ENCODE assay signal across 16 cellular contexts in the genomic region with DNA sequence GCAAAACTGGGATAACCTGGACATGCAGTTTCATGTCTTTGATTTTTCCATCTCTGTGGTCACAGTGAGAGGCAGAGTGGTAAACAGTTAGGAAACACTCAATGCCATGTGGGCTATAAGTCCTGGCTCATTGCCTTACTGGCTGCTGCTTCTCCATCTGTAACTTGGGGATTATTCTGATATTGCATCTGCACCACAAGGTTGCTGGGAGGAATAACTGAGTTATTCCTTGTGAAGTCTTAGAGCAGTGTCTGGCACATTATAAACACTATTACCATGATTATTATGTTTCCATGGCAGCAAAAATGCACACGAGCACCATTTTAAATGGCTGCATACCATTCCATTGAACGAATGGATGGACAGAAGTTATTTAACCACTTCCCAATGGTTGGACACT.
"Had no signal": no experiment of that assay in that cellular context is flagged by ENCODE, and none has a peak within 500 bp of the region (broad histone marks: within the 10 kb centered on the region; RNA-seq: fewer than 3 reads in every experiment).

No MANE protein-coding gene starts in this region.

- H3K9me3 ChIP-seq: thoracic aorta, upper lobe of right lung had no signal

- H3K27ac ChIP-seq: thoracic aorta, upper lobe of right lung had no signal

- H3K36me3 ChIP-seq: thoracic aorta, upper lobe of right lung had no signal

- DNase-seq: activated B cell treated with CpG ODN at 0.5 μM for 24 hours; activated CD4-positive, alpha-beta memory T cell treated with anti-CD3 and anti-CD28 coated beads for 36 hours; activated CD4-positive, alpha-beta T cell treated with anti-CD3 and anti-CD28 coated beads for 4 hours; activated naive CD4-positive, alpha-beta T cell; activated naive CD8-positive, alpha-beta T cell treated with anti-CD3 and anti-CD28 coated beads for 36 hours; activated T-cell treated with anti-CD3 and anti-CD28 coated beads for 4 hours; amygdala; cortex of kidney; erythroblast; stimulated activated naive B cell treated with anti-CD40 and anti-IgM and Interleukin-4, amounts not matched to agents 10 μg/mL and 1 μg/mL and 100 μg/mL, for 72 hours; T-helper 1 cell; T-helper 9 cell had no signal

- H3K27me3 ChIP-seq: upper lobe of right lung had no signal

- ATAC-seq: left lobe of liver; stimulated activated naive B cell treated with anti-CD40 and anti-IgM and Interleukin-4, amounts not matched to agents 10 μg/mL and 1 μg/mL and 100 μg/mL, for 72 hours; upper lobe of right lung had no signal

- H3K4me3 ChIP-seq: lung, thoracic aorta, upper lobe of right lung had no signal
